16 cellular contexts compared by ENCODE assay signal in genomic region chr1:226985839-226986463, GRCh38. TPM values are rescaled to one million over a fixed set of nuclear protein-coding genes. Genes with fewer than 3 reads are reported as not detected.
A peak's percentile ranks its signal among the peaks of the same experiment; 100 is the strongest.
DNase-seq lines count a peak whose midpoint lies in the region; FAIRE-seq and TF ChIP-seq lines count a peak whose summit lies in the region.
"Had no signal": no experiment of that assay in that cellular context is flagged by ENCODE, and none has a peak within 500 bp of the region (broad histone marks: within the 10 kb centered on the region; RNA-seq: fewer than 3 reads in every experiment).

No MANE protein-coding gene starts in this region.

- H4K20me1 ChIP-seq in GM23248 (ENCODE audit: insufficient read depth): no peaks in the 10 kb centered on the region

- peak overlapping the region; percentile 8 for H3K9ac ChIP-seq in NT2/D1 (ENCODE audit: insufficient read length, low read depth)
- H3K9ac ChIP-seq in colonic mucosa (ENCODE audit: low read depth in 2 of 2, low read length in 2 of 2): no peak overlapping the region
- H3K9ac ChIP-seq in kidney (ENCODE audit: low read length in 2 of 2): no peak overlapping the region
- no peak overlapping the region for H3K9ac ChIP-seq in GM23248

- H2AFZ ChIP-seq in GM23248: no peak overlapping the region

- no peak for TF ChIP-seq POLR2A in testis (IDR thresholded peaks at IDR 0.05)

- H3K4me2 ChIP-seq in GM23248 (ENCODE audit: unreplicated experiment): no peak overlapping the region

- H3K79me2 ChIP-seq in GM23248 (ENCODE audit: insufficient read depth): no peaks in the 10 kb centered on the region

- FAIRE-seq in kidney (lab: Jason Lieb, UNC): no peak
- FAIRE-seq: keratinocyte, urothelium cell line had no signal

- H3K9me2 ChIP-seq in GM23248 (ENCODE audit: insufficient read depth): no peaks in the 10 kb centered on the region

- H3K36me3 ChIP-seq in NT2/D1 (ENCODE audit: insufficient read depth, insufficient read length, low read length): peaks cover 25% of the 10 kb centered on the region
- peaks cover 7% of the 10 kb centered on the region for H3K36me3 ChIP-seq in colonic mucosa
- H3K36me3 ChIP-seq in kidney (ENCODE audit: control insufficient read depth in 1 of 2, insufficient read depth in 2 of 2, low read length in 2 of 2): peaks cover 9 to 19% of the 10 kb centered on the region in 2 donors
- no peaks in the 10 kb centered on the region for H3K36me3 ChIP-seq in testis (ENCODE audit: low read depth, missing control alignments)
- no peaks in the 10 kb centered on the region for H3K36me3 ChIP-seq in GM23248 (ENCODE audit: low read depth)

- in situ Hi-C loops in GM23248 (cut with MboI): no loop called here

- H3K27ac ChIP-seq in colonic mucosa: no peak overlapping the region
- H3K27ac ChIP-seq in kidney (ENCODE audit: low read depth in 2 of 2, low read length in 2 of 2): no peak overlapping the region
- H3K27ac ChIP-seq in testis: no peak overlapping the region
- H3K27ac ChIP-seq in GM23248: no peak overlapping the region
- H3K27ac ChIP-seq: epithelial cell of prostate had no signal

- H3K4me1 ChIP-seq in NT2/D1 (ENCODE audit: insufficient read depth, insufficient read length) (peaks cover 13% of the 10 kb centered on the region), colonic mucosa (peaks cover 16% of the 10 kb centered on the region), kidney (ENCODE audit: control insufficient read depth in 1 of 2, insufficient read depth in 1 of 2, low read depth in 1 of 2, low read length in 2 of 2) (peaks cover 6 to 9% of the 10 kb centered on the region in 2 donors), testis (peaks cover 24% of the 10 kb centered on the region), GM23248 (ENCODE audit: insufficient read depth) (no peaks in the 10 kb centered on the region)
- H3K4me1 ChIP-seq: BE2C had no signal

- no peak for DNase-seq in NT2/D1 (ENCODE audit: low read depth, low spot score)
- peak; percentile 17 for DNase-seq in colonic mucosa
- DNase-seq in kidney: peak; percentile 66
- peak; percentile 13 for DNase-seq in testis
- DNase-seq in dedifferentiated amniotic fluid mesenchymal stem cell (ENCODE audit: extremely low spot score): no peak
- DNase-seq in GM23248: no peak
- no peak for DNase-seq in NAMALWA (ENCODE audit: low spot score)
- DNase-seq: activated CD4-positive, CD25-positive, alpha-beta regulatory T cell treated with anti-CD3 and anti-CD28 coated beads, Interleukin-2, amount 50 U/mL, for 72 hours; BE2C; DMS79; HCEC 1CT; NCI-H774; stimulated activated CD4-positive, alpha-beta T cell treated with anti-CD3 and anti-CD28 coated beads, Interleukin-1b, Interleukin-23, amount 100 ng/mL, for 48 hours had no signal

- H3K4me3 ChIP-seq in NT2/D1 (ENCODE audit: insufficient read length, low read depth): no peak overlapping the region
- H3K4me3 ChIP-seq in colonic mucosa: no peak overlapping the region
- H3K4me3 ChIP-seq in kidney (ENCODE audit: low read length in 2 of 2): no peak overlapping the region
- H3K4me3 ChIP-seq in testis: no peak overlapping the region
- H3K4me3 ChIP-seq in GM23248: no peak overlapping the region

- H3K27me3 ChIP-seq in NT2/D1 (ENCODE audit: insufficient read depth, insufficient read length) (no peaks in the 10 kb centered on the region), colonic mucosa (no peaks in the 10 kb centered on the region), testis (no peaks in the 10 kb centered on the region), GM23248 (replicated peaks; ENCODE audit: insufficient read depth) (no peaks in the 10 kb centered on the region)
- H3K27me3 ChIP-seq: BE2C had no signal

- H3K9me3 ChIP-seq in NT2/D1 (ENCODE audit: insufficient read depth, low read length) (no peaks in the 10 kb centered on the region), colonic mucosa (no peaks in the 10 kb centered on the region), kidney (ENCODE audit: control insufficient read depth in 1 of 2, low read length in 2 of 2) (no peaks in the 10 kb centered on the region), testis (no peaks in the 10 kb centered on the region), GM23248 (ENCODE audit: low read depth) (no peaks in the 10 kb centered on the region)
- H3K9me3 ChIP-seq: BE2C had no signal

- TF ChIP-seq CTCF in colonic mucosa (IDR thresholded peaks at IDR 0.05): no peak
- no peak for TF ChIP-seq CTCF in kidney (IDR thresholded peaks at IDR 0.05; ENCODE audit: borderline replicate concordance, extremely low read depth, insufficient read depth)
- no peak for TF ChIP-seq CTCF in testis (IDR thresholded peaks at IDR 0.05)

- intact Hi-C loops in colonic mucosa (cut with DNase I): loop anchor here (5.0 kb wide), 1 partner anchor 39 kb away; no protein-coding TSS in a partner anchor
- intact Hi-C loops in kidney (cut with DNase I): no loop called here
- intact Hi-C loops in testis (cut with DNase I; ENCODE audit: low total_unique reads): no loop called here

- WGBS in testis, 2 donors: 89 to 94% methylated on average over 17 to 25 of the region's 25 CpGs
- 79 to 81% methylated on average over 21 to 25 of the region's 25 CpGs for WGBS in GM23248 (ENCODE audit: low coverage in 1 of 2, low lambda C conversion rate in 2 of 2, missing lambda C conversion rate in 2 of 2), 2 experiments

- no peaks in the 10 kb centered on the region for H3F3A ChIP-seq in GM23248 (ENCODE audit: insufficient read depth)

RNA-seq across cellular contexts. Expression of gene COQ8A, which starts 45.9 kb away (rescaled TPM):
- 10 to 100 TPM; 56.3 to 58.1 TPM for total RNA-seq in colonic mucosa
- total RNA-seq in kidney: 29.4 TPM
- polyA plus RNA-seq in kidney (ENCODE audit: insufficient read depth, low read depth, low replicate concordance): 44.1 TPM
- 10 to 100 TPM; 39.2 to 46.8 TPM for total RNA-seq in testis
- 34.4 TPM for polyA plus RNA-seq in testis (ENCODE audit: insufficient read depth, low read depth, low replicate concordance)
- total RNA-seq in GM23248 (2014; rRNA removed; shearing (Covaris generic)): 8.3 and 10.5 TPM in 2 replicates
- 7.9 and 8.7 TPM in 2 replicates for polyA plus RNA-seq in GM23248 (2016; fragmentation: Nextera tagmentation; extraction: Ambion mirVana)

Comparison
In these comparisons a context has a peak if more than half of its experiments do, and no peak if none do; other contexts are left out.
1. DNase-seq: peak in colonic mucosa (single experiment), kidney (single experiment) and testis (single experiment); none in NT2/D1 (single experiment), dedifferentiated amniotic fluid mesenchymal stem cell (single experiment), GM23248 (single experiment) and NAMALWA (single experiment).